ENCODE assay signal across 1 cellular context in the genomic region with DNA sequence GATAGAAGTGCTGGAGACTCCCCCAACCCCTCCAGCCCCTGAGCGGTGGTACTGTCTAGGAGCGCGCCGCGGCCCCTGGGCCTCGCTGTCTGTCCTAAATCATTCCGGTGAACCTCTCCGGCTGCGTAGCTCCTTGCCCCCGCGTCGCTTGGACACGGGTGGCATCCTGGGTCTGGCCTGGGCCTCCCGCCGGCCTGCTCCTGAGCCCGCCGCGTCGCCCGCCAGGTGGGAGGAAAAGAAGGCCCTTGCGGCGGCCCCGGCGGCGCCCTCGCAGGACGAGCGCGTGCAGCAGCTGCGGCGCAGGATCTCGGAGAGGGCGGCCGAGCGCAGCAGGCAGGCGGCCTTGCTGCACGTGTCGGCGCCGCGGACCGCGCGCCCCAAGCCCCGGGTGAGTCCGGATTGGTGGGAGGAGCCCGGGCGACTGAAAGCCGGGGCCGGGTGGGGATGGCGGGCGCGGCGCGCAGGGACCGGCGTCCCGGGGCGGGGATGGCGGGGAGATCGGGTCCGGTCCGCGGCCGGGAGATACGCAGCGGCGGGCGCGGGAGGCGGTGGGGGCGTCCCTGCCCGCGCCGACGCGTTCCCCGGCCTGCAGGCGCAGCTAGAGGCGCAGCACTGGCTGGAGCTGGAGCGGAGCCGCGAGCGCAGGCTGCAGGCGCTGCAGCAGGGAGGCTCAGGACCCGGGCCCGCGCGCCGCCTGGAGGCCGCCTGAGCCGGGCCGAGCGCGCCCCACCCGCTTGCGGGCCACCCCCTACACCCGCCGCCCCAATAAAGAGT.
TF ChIP-seq lines count a peak whose summit lies in the region.

No MANE protein-coding gene starts in this region.

TF ChIP-seq in H1, 55 proteins besides CTCF, POLR2A, EP300 and RAD21:
- 0 out of 2 replicates have a peak, but pooled peaks have one; percentile 13 for TF ChIP-seq SRF (IDR thresholded peaks at IDR 0.05; ENCODE audit: low read depth, low read length)
- TF ChIP-seq KDM4A (IDR thresholded peaks at IDR 0.05; ENCODE audit: low read depth, low read length, severe bottlenecking), result peak; percentile 68
- TF ChIP-seq POLR2AphosphoS5 (IDR thresholded peaks at IDR 0.05; ENCODE audit: low read depth, low read length), result 0 out of 2 replicates have a peak, but pooled peaks have one; percentile 34
- peak; percentile 31; the same call in 1 of the 2 replicates for TF ChIP-seq PHF8 (conservative IDR thresholded peaks at IDR 0.05; ENCODE audit: low read depth, low read length)
- TF ChIP-seq FOSL1 (IDR thresholded peaks at IDR 0.05; ENCODE audit: insufficient read depth, low read depth, low read length), result 0 out of 2 replicates have a peak, but pooled peaks have one; percentile 16
- no peak for TF ChIP-seq BACH1 (IDR thresholded peaks at IDR 0.05; ENCODE audit: low read length)
- no peak for TF ChIP-seq JUND (IDR thresholded peaks at IDR 0.05; ENCODE audit: low read length)
- no peak for TF ChIP-seq RBBP5 (IDR thresholded peaks at IDR 0.05; ENCODE audit: borderline replicate concordance, low read depth, low read length)
- TF ChIP-seq, protein P1, sequence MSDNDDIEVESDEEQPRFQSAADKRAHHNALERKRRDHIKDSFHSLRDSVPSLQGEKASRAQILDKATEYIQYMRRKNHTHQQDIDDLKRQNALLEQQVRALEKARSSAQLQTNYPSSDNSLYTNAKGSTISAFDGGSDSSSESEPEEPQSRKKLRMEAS (IDR thresholded peaks at IDR 0.05), result peak; percentile 97
- no peak for TF ChIP-seq YY1 (IDR thresholded peaks at IDR 0.05; ENCODE audit: low read depth, low read length)
- TF ChIP-seq GABPA (IDR thresholded peaks at IDR 0.05; ENCODE audit: borderline replicate concordance, insufficient read depth, low read length), result peak; percentile 71; the same call in 1 of the 2 replicates
- TF ChIP-seq, protein P2, sequence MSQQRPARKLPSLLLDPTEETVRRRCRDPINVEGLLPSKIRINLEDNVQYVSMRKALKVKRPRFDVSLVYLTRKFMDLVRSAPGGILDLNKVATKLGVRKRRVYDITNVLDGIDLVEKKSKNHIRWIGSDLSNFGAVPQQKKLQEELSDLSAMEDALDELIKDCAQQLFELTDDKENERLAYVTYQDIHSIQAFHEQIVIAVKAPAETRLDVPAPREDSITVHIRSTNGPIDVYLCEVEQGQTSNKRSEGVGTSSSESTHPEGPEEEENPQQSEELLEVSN (IDR thresholded peaks at IDR 0.05), result peak; percentile 92
- no peak for TF ChIP-seq EGR1 (IDR thresholded peaks at IDR 0.05; ENCODE audit: borderline replicate concordance, low read depth, low read length)
- peak; percentile 59; the same call in 1 of the 2 replicates for TF ChIP-seq TAF1 (IDR thresholded peaks at IDR 0.05; ENCODE audit: low read depth, low read length)
